Comparison of ENCODE assay signal across 12 cellular contexts in genomic region chr15:90552162-90552928, GRCh38. TPM values are rescaled to one million over a fixed set of nuclear protein-coding genes. Genes with fewer than 3 reads are reported as not detected.
A peak's percentile ranks its signal among the peaks of the same experiment; 100 is the strongest.
DNase-seq lines count a peak whose midpoint lies in the region; ATAC-seq and TF ChIP-seq lines count a peak whose summit lies in the region.
"Had no signal": no experiment of that assay in that cellular context is flagged by ENCODE, and none has a peak within 500 bp of the region (broad histone marks: within the 10 kb centered on the region; RNA-seq: fewer than 3 reads in every experiment).

No MANE protein-coding gene starts in this region.

- peaks cover 32% of the 10 kb centered on the region for H3K36me3 Mint-ChIP-seq in nephron (ENCODE audit: low read depth)

- 56 to 68% (median 62%) methylated on average over 8 of the region's 8 CpGs for whole genome bisulfite sequencing in heart left ventricle, 4 donors
- 76 to 77% methylated on average over 8 of the region's 8 CpGs for WGBS in esophagus, 2 donors
- WGBS in aorta, 2 donors = 50 to 55% methylated on average over 8 of the region's 8 CpGs

- peaks cover 2 to 69% (median 50%) of the 10 kb centered on the region in 12 donors for H3K4me1 ChIP-seq in heart left ventricle
- no peaks in the 10 kb centered on the region for H3K4me1 ChIP-seq in esophagus (ENCODE audit: control insufficient read depth in 2 of 2, insufficient read depth in 2 of 2, low read length in 1 of 2)
- H3K4me1 ChIP-seq in aorta (ENCODE audit: control insufficient read depth in 1 of 2, insufficient read depth in 2 of 2, low read length in 2 of 2) = peaks cover 4 to 11% of the 10 kb centered on the region in 2 donors

- H3K27ac Mint-ChIP-seq in nephron = peak overlapping the region; percentile 79 to 94 (median 80)

- ATAC-seq in heart left ventricle = peak in 3 of 4 donors; percentile 21 to 52 (median 26)
- ATAC-seq in Right ventricle myocardium inferior = no peak
- ATAC-seq in aorta (ENCODE audit: low FRiP score) = peak; percentile 58

- no peak for TF ChIP-seq POLR2A in heart left ventricle (IDR thresholded peaks at IDR 0.05)

- H3K27me3 Mint-ChIP-seq in nephron (ENCODE audit: low read depth) = no peaks in the 10 kb centered on the region

- H3K9me3 Mint-ChIP-seq in nephron = no peaks in the 10 kb centered on the region

- H3K27ac ChIP-seq in heart left ventricle (peak overlapping the region; percentile 69 to 88 (median 80)), esophagus (ENCODE audit: low read depth in 2 of 2, low read length in 1 of 2) (peak overlapping the region; percentile 55 to 62), aorta (ENCODE audit: low read depth in 1 of 2, low read length in 2 of 2) (peak overlapping the region; percentile 94 to 98)

- no peaks in the 10 kb centered on the region for H3K9me3 ChIP-seq in heart left ventricle
- no peaks in the 10 kb centered on the region for H3K9me3 ChIP-seq in esophagus (ENCODE audit: control insufficient read depth in 2 of 2, insufficient read depth in 1 of 2, low read depth in 1 of 2, low read length in 1 of 2)
- H3K9me3 ChIP-seq in aorta (ENCODE audit: control insufficient read depth, low read length) = no peaks in the 10 kb centered on the region

- peak overlapping the region in 1 of 3 experiments; percentile 43 for H3K4me3 Mint-ChIP-seq in nephron

- DNase-seq in heart left ventricle = no peak
- no peak for DNase-seq in Right ventricle myocardium inferior (ENCODE audit: missing footprints)
- DNase-seq in aorta = no peak
- DNase-seq in putamen (ENCODE audit: low spot score) = no peak
- DNase-seq in mucosa of gallbladder (ENCODE audit: low spot score) = no peak
- no peak for DNase-seq in activated CD4-positive, alpha-beta T cell treated with anti-CD3 and anti-CD28 coated beads for 4 hours
- DNase-seq: activated gamma-delta T cell; NCI-H146; stimulated activated CD4-positive, alpha-beta T cell treated with anti-CD3 and anti-CD28 coated beads, Interleukin-4, amount 100 ng/mL, for 1 hour; SW 1271 had no signal

- TF ChIP-seq CTCF in heart left ventricle (IDR thresholded peaks at IDR 0.05) (no peak), nephron (IDR thresholded peaks at IDR 0.05; ENCODE audit: unreplicated experiment in 3 of 3) (no peak)

- peaks cover 45% of the 10 kb centered on the region for H3K4me1 Mint-ChIP-seq in nephron

- H3K27me3 ChIP-seq in heart left ventricle = no peaks in the 10 kb centered on the region
- no peaks in the 10 kb centered on the region for H3K27me3 ChIP-seq in esophagus (ENCODE audit: control insufficient read depth in 1 of 2, insufficient read depth in 2 of 2, low read length in 2 of 2)
- no peaks in the 10 kb centered on the region for H3K27me3 ChIP-seq in aorta (ENCODE audit: control insufficient read depth in 1 of 2, insufficient read depth in 2 of 2, low read length in 1 of 2)

- no peak overlapping the region for H3K4me3 ChIP-seq in heart left ventricle
- no peak overlapping the region for H3K4me3 ChIP-seq in esophagus (ENCODE audit: low read depth in 1 of 2, low read length in 2 of 2)
- no peak overlapping the region for H3K4me3 ChIP-seq in aorta (ENCODE audit: low read length in 2 of 2)

- H3K36me3 ChIP-seq in heart left ventricle = peaks cover 0 to 24% (median 9%) of the 10 kb centered on the region in 9 donors
- peaks cover 0 to 2% of the 10 kb centered on the region in 2 donors for H3K36me3 ChIP-seq in esophagus (ENCODE audit: control insufficient read depth in 2 of 2, insufficient read depth in 2 of 2, low read length in 1 of 2)
- no peaks in the 10 kb centered on the region for H3K36me3 ChIP-seq in aorta (ENCODE audit: control insufficient read depth in 1 of 2, insufficient read depth in 2 of 2, low read length in 1 of 2)

- intact Hi-C loops in heart left ventricle (cut with DNase I) (no loop called here), Right ventricle myocardium inferior (cut with DNase I) (no loop called here), aorta (cut with DNase I) (loop anchor here in 1 of 2 donors (5.0 kb wide), 1 partner anchor 40 kb away; no protein-coding TSS in a partner anchor)

RNA-seq across cellular contexts. Expression of gene CRTC3, which starts 22.6 kb away (rescaled TPM):
- total RNA-seq in heart left ventricle (10 to 100 TPM; 21.5 to 42.2 (median 26.8) TPM), Right ventricle myocardium inferior (25.8 TPM), aorta (10 to 100 TPM; 60.8 to 82.2 TPM), mucosa of gallbladder (52.0 TPM)
- polyA plus RNA-seq in heart left ventricle (10 to 100 TPM; 12.0 to 22.6 TPM), esophagus (1 to 10 TPM; 5.0 to 7.1 TPM), aorta (10 to 100 TPM; 12.9 to 27.2 TPM)
